ENCODE assay signal across 8 cellular contexts in genomic region chr1:117605811-117606607, GRCh38. TPM values are rescaled to one million over a fixed set of nuclear protein-coding genes. Genes with fewer than 3 reads are reported as not detected.
DNase-seq lines count a peak whose midpoint lies in the region; ATAC-seq and TF ChIP-seq lines count a peak whose summit lies in the region.

TENT5C (plus strand) TSS chr1:117606048; CDS start chr1:117622869, 16,821 bp downstream.

- peak; percentile 93 for ATAC-seq in HG02840 (IDR thresholded peaks at IDR 0.05; ENCODE audit: low FRiP score, unreplicated experiment)
- ATAC-seq in heart right ventricle: peak; percentile 96 to 99 (median 97)

- H3K9me3 Mint-ChIP-seq in type B pancreatic cell: no peaks in the 10 kb centered on the region

- H3K4me3 Mint-ChIP-seq in type B pancreatic cell: peak within 1 kb of the TSS; percentile 97

- H3K4me1 ChIP-seq in adipocyte (ENCODE audit: control insufficient read depth, insufficient read depth, low read length): peaks cover 20% of the 10 kb centered on the region
- peaks cover 6 to 52% (median 30%) of the 10 kb centered on the region in 9 donors for H3K4me1 ChIP-seq in heart right ventricle

- peak within 1 kb of the TSS; percentile 95 for H3K27ac Mint-ChIP-seq in type B pancreatic cell

- H3K9ac ChIP-seq in adipocyte (ENCODE audit: low read length): peak within 1 kb of the TSS; percentile 74

- DNase-seq in GM13976 (ENCODE audit: low spot score) (peak; percentile 99), NCI-H1436 (lab: John Stamatoyannopoulos, UW) (peak; percentile 94), SW480 (ENCODE audit: low spot score) (peak; percentile 94), adipocyte (ENCODE audit: low read depth) (peak; percentile 97), heart right ventricle (peak; percentile 97), pons (ENCODE audit: low spot score) (peak; percentile 97), type B pancreatic cell (ENCODE audit: extremely low spot score, unreplicated experiment) (peak; percentile 96)

- H3K4me1 Mint-ChIP-seq in type B pancreatic cell (ENCODE audit: unreplicated experiment): peaks cover 4% of the 10 kb centered on the region

- WGBS in heart right ventricle, 2 donors: 0 to 1% methylated on average over 64 to 68 of the region's 68 CpGs

- no peaks in the 10 kb centered on the region for H3K36me3 Mint-ChIP-seq in type B pancreatic cell

- H3K27me3 Mint-ChIP-seq in type B pancreatic cell: peaks cover 81% of the 10 kb centered on the region

- H3K36me3 ChIP-seq in adipocyte (ENCODE audit: control insufficient read depth, insufficient read depth, low read length, severe bottlenecking): no peaks in the 10 kb centered on the region
- no peaks in the 10 kb centered on the region for H3K36me3 ChIP-seq in heart right ventricle

- TF ChIP-seq CTCF in GM13976 (IDR thresholded peaks at IDR 0.05; ENCODE audit: borderline replicate concordance, control extremely low read depth, extremely low read depth, insufficient read depth, missing control alignments) (no peak), heart right ventricle (IDR thresholded peaks at IDR 0.05) (no peak), type B pancreatic cell (conservative IDR thresholded peaks at IDR 0.05) (no peak)

- intact Hi-C loops in heart right ventricle (cut with DNase I): loop anchor here in 8 of 10 donors (1.0 to 10.0 kb wide), 8 partner anchors 66 to 241 kb away; partner anchors contain the start of gene MAN1A2 (in 2 of the 8)

- no peaks in the 10 kb centered on the region for H3K9me3 ChIP-seq in adipocyte (ENCODE audit: control insufficient read depth, low read length)
- no peaks in the 10 kb centered on the region for H3K9me3 ChIP-seq in heart right ventricle

- in situ Hi-C loops in GM13976 (cut with MboI; ENCODE audit: low sequenced_read_pairs, unreplicated experiment): no loop called here

- H3K27ac ChIP-seq in heart right ventricle: peak within 1 kb of the TSS in 9 of 10 donors; percentile 70 to 90 (median 82)

- H3K27me3 ChIP-seq in adipocyte (replicated peaks; ENCODE audit: control insufficient read depth, insufficient read depth, low read length): peaks cover 18% of the 10 kb centered on the region
- peaks cover 0 to 4% (median 0%) of the 10 kb centered on the region in 7 donors for H3K27me3 ChIP-seq in heart right ventricle

- H3K4me3 ChIP-seq in adipocyte (ENCODE audit: low read length): peak within 1 kb of the TSS; percentile 92
- peak within 1 kb of the TSS; percentile 57 to 94 (median 82) for H3K4me3 ChIP-seq in heart right ventricle

RNA-seq across cellular contexts. Expression of gene TENT5C, which starts in this region (rescaled TPM):
- total RNA-seq in heart right ventricle (10 to 100 TPM in 6 of 10 donors, 1 to 10 TPM in 4; 3.1 to 23.1 (median 13.0) TPM), type B pancreatic cell (ENCODE audit: low replicate concordance) (12.9 and 13.8 TPM in 2 replicates)
- polyA plus RNA-seq in heart right ventricle: 1 to 10 TPM; 3.1 to 4.0 TPM

Comparison
In these comparisons a context has a peak if more than half of its experiments do, and no peak if none do; other contexts are left out.
1. Peak in every context shown above with its lines: DNase-seq, ATAC-seq, H3K4me3 ChIP-seq and H3K27ac ChIP-seq.